In genomic region chr13:107203146-107203847, GRCh38 we compare ENCODE assay signal across 8 cellular contexts.
A peak's percentile ranks its signal among the peaks of the same experiment; 100 is the strongest.
DNase-seq lines count a peak whose midpoint lies in the region; ATAC-seq and TF ChIP-seq lines count a peak whose summit lies in the region.

No MANE protein-coding gene starts in this region.

- no peak overlapping the region for H2AK5ac ChIP-seq in trophoblast cell (ENCODE audit: low read length)

- H2AFZ ChIP-seq in Karpas-422 (ENCODE audit: low read length) (no peak overlapping the region), trophoblast cell (ENCODE audit: insufficient read depth, low read length, poor library complexity) (no peak overlapping the region)

- no peaks in the 10 kb centered on the region for H3K9me2 ChIP-seq in Karpas-422 (replicated peaks; ENCODE audit: insufficient read depth, low read length)

- H3K27ac ChIP-seq in Karpas-422 (ENCODE audit: low read length): no peak overlapping the region
- H3K27ac ChIP-seq in trophoblast cell (ENCODE audit: low read depth, low read length): no peak overlapping the region

- no peak overlapping the region for H3K4me3 ChIP-seq in Karpas-422 (ENCODE audit: low read length)
- H3K4me3 ChIP-seq in epithelial cell of proximal tubule (ENCODE audit: low read depth, low read length): no peak overlapping the region
- H3K4me3 ChIP-seq in trophoblast cell (ENCODE audit: low read depth, low read length): no peak overlapping the region

- H4K91ac ChIP-seq in trophoblast cell (ENCODE audit: low read depth, low read length): no peak overlapping the region

- no peak overlapping the region for H2BK120ac ChIP-seq in trophoblast cell (ENCODE audit: insufficient read depth, low read length, poor library complexity)

- no peaks in the 10 kb centered on the region for H3K4me1 ChIP-seq in Karpas-422 (ENCODE audit: low read length)
- no peaks in the 10 kb centered on the region for H3K4me1 ChIP-seq in trophoblast cell (ENCODE audit: control insufficient read depth in 1 of 2, insufficient read depth in 2 of 2, low read length in 2 of 2)

- H4K8ac ChIP-seq in trophoblast cell (ENCODE audit: low read depth, low read length): no peak overlapping the region

- TF ChIP-seq CTCF in epithelial cell of proximal tubule (conservative IDR thresholded peaks at IDR 0.05; ENCODE audit: low read depth, low read length): peak; percentile 66

- no peak overlapping the region for H4K12ac ChIP-seq in trophoblast cell (ENCODE audit: low read depth, low read length)

- no peaks in the 10 kb centered on the region for H4K20me1 ChIP-seq in Karpas-422 (ENCODE audit: insufficient read depth, low read depth, low read length)

- H2BK12ac ChIP-seq in trophoblast cell (ENCODE audit: low read length): no peak overlapping the region

- peak; percentile 49 for ATAC-seq in GM18502 (IDR thresholded peaks at IDR 0.05; ENCODE audit: poor library complexity, unreplicated experiment)

- no peak overlapping the region for H3K4me2 ChIP-seq in Karpas-422 (ENCODE audit: low read depth, low read length, poor library complexity, severe bottlenecking)
- H3K4me2 ChIP-seq in trophoblast cell (ENCODE audit: low read length): no peak overlapping the region

- H3K79me1 ChIP-seq in trophoblast cell (ENCODE audit: low read length): no peaks in the 10 kb centered on the region

- no peak overlapping the region for H3K4ac ChIP-seq in trophoblast cell (ENCODE audit: low read depth, low read length)

- no peaks in the 10 kb centered on the region for H3K79me2 ChIP-seq in Karpas-422 (ENCODE audit: low read length)
- no peaks in the 10 kb centered on the region for H3K79me2 ChIP-seq in trophoblast cell (ENCODE audit: control insufficient read depth, insufficient read depth, low read length, poor library complexity)

- H3K27me3 ChIP-seq in Karpas-422 (ENCODE audit: low read length) (no peaks in the 10 kb centered on the region), trophoblast cell (ENCODE audit: insufficient read depth, low read length) (no peaks in the 10 kb centered on the region)

- H3K14ac ChIP-seq in trophoblast cell (ENCODE audit: low read length): no peak overlapping the region

- no peak overlapping the region for H3K18ac ChIP-seq in trophoblast cell (ENCODE audit: low read length)

- no peaks in the 10 kb centered on the region for H3K9me3 ChIP-seq in Karpas-422 (ENCODE audit: low read length)
- peaks cover 5% of the 10 kb centered on the region for H3K9me3 ChIP-seq in trophoblast cell (ENCODE audit: insufficient read depth, low read depth, low read length)

- WGBS in trophoblast cell (ENCODE audit: extremely low coverage, insufficient coverage, insufficient read length): no CpG with 5 or more reads among the region's 11 CpGs

- no peak overlapping the region for H3K9ac ChIP-seq in Karpas-422 (ENCODE audit: low read length)
- H3K9ac ChIP-seq in trophoblast cell (ENCODE audit: low read length): no peak overlapping the region

- no peak overlapping the region for H3K23ac ChIP-seq in trophoblast cell (ENCODE audit: low read length)

- H2BK5ac ChIP-seq in trophoblast cell (ENCODE audit: low read depth, low read length, poor library complexity): no peak overlapping the region

- peak; percentile 67 for DNase-seq in Karpas-422
- DNase-seq in epithelial cell of proximal tubule (ENCODE audit: low read depth): no peak
- DNase-seq in trophoblast cell: peak; percentile 12 to 18
- no peak for DNase-seq in A172 (ENCODE audit: low spot score)
- no peak for DNase-seq in T-helper 1 cell
- no peak for DNase-seq in stimulated activated CD4-positive, alpha-beta T cell treated with anti-CD3 and anti-CD28 coated beads, Interleukin-2, amount 100 ng/mL, for 24 hours
- DNase-seq in NCI-H2171 (lab: John Stamatoyannopoulos, UW): no peak

- H3K36me3 ChIP-seq in Karpas-422 (ENCODE audit: insufficient read depth, low read length): no peaks in the 10 kb centered on the region
- H3K36me3 ChIP-seq in trophoblast cell (ENCODE audit: control insufficient read depth in 1 of 2, insufficient read depth in 2 of 2, low read length in 2 of 2): no peaks in the 10 kb centered on the region

Comparison
In these comparisons a context has a peak if more than half of its experiments do, and no peak if none do; other contexts are left out.
1. DNase-seq: peak in Karpas-422 (single experiment) and trophoblast cell (2 of 2); none in epithelial cell of proximal tubule (single experiment), A172 (single experiment), T-helper 1 cell (0 of 5), stimulated activated CD4-positive, alpha-beta T cell treated with anti-CD3 and anti-CD28 coated beads, Interleukin-2, amount 100 ng/mL, for 24 hours (0 of 2) and NCI-H2171 (single experiment).